In the genomic region with DNA sequence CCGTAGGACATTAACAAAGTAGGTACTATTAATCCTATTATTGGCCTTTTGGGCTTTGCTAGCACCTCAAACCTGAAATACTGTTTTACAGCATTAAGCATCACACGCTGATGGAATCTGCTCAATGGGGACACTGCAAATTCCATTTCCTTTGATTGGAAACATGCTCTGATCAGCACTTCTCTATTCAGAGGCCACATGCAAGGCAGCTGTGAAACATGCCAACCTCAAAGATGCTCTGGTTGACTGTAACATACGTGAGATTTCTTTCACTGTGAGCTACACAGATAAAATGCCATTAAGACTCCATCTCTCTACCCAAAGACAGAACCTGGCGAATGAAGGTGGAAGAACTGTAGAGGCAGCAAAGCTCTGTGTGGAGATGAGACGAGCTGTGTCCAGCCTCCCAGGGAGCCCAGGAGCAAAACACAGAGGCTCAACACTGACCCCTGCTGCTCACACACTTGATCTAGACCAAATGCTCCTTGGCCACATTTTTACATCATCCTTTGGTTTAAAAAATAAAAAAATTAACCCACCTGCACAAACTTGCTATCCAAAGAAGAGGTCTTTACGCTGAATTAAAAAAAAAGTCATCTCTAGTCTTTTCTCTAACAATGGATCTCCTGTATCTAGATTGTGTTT, we compare ENCODE assay signal across 8 cellular contexts. TPM values are rescaled to one million over a fixed set of nuclear protein-coding genes. Genes with fewer than 3 reads are reported as not detected.
DNase-seq lines count a peak whose midpoint lies in the region; ATAC-seq and TF ChIP-seq lines count a peak whose summit lies in the region.

No MANE protein-coding gene starts in this region.

- H3K4me2 ChIP-seq in fibroblast of lung (ENCODE audit: extremely low read depth, insufficient read depth, low read length) (no peak overlapping the region), osteoblast (ENCODE audit: insufficient read depth, low read length) (no peak overlapping the region)

- no peaks in the 10 kb centered on the region for H3K9me3 Mint-ChIP-seq in activated CD8-positive, alpha-beta T cell treated with anti-CD3 and anti-CD28 coated beads, Interleukin-2, amount 10 ng/mL, durations not matched to agents 7 days and 5 days (ENCODE audit: insufficient read depth)

- POLR2A ChIA-PET in HEK293 (lab: Yijun Ruan, JAX): interaction anchor here (0.6 to 1.4 kb wide), 2 partner anchors 8 to 238 kb away, joined by 3 to 6 read pairs; partner anchors contain the start of gene RSU1
- POLR2A ChIA-PET in activated CD8-positive, alpha-beta T cell treated with anti-CD3 and anti-CD28 coated beads, Interleukin-2, amount 10 ng/mL, durations not matched to agents 7 days and 5 days (lab: Charles Lee): no interaction called here

- TF ChIP-seq CTCF in HEK293 (tag by site-specific recombination; IDR thresholded peaks at IDR 0.05): no peak
- peak; percentile 56 to 62 for TF ChIP-seq CTCF in fibroblast of lung (conservative IDR thresholded peaks at IDR 0.05 in 1 of 2, IDR thresholded peaks at IDR 0.05 in 1 of 2; ENCODE audit: low read depth in 1 of 2, low read length in 2 of 2)
- TF ChIP-seq CTCF in osteoblast (IDR thresholded peaks at IDR 0.05; ENCODE audit: extremely low read depth, low read depth, low read length): peak; percentile 79

- no peaks in the 10 kb centered on the region for H3K27me3 ChIP-seq in fibroblast of lung (ENCODE audit: control insufficient read depth, insufficient read depth, low read length)
- H3K27me3 ChIP-seq in osteoblast (ENCODE audit: insufficient read depth, low read length): no peaks in the 10 kb centered on the region

- H3K4me1 ChIP-seq in HEK293 (ENCODE audit: control insufficient read depth, insufficient read depth, low read length) (no peaks in the 10 kb centered on the region), fibroblast of lung (ENCODE audit: control insufficient read depth, extremely low read depth, insufficient read depth, low read length) (no peaks in the 10 kb centered on the region), osteoblast (ENCODE audit: insufficient read depth, low read length) (no peaks in the 10 kb centered on the region)

- H3K4me3 ChIP-seq in HEK293 (ENCODE audit: low read depth, low read length) (no peak overlapping the region), fibroblast of lung (replicated peaks in 1 of 4; ENCODE audit: control extremely low read depth in 1 of 4, insufficient read depth in 1 of 4, low read depth in 3 of 4, low read length in 4 of 4) (no peak overlapping the region), osteoblast (ENCODE audit: insufficient read depth, low read length) (no peak overlapping the region)

- no peak overlapping the region for H3K4me3 Mint-ChIP-seq in activated CD8-positive, alpha-beta T cell treated with anti-CD3 and anti-CD28 coated beads, Interleukin-2, amount 10 ng/mL, durations not matched to agents 7 days and 5 days

- peak; percentile 47 for ATAC-seq in activated CD8-positive, alpha-beta T cell treated with anti-CD3 and anti-CD28 coated beads, Interleukin-2, amount 10 ng/mL, durations not matched to agents 7 days and 5 days

- no peaks in the 10 kb centered on the region for H4K20me1 ChIP-seq in fibroblast of lung (ENCODE audit: control insufficient read depth, extremely low read depth, insufficient read depth, low read length)
- H4K20me1 ChIP-seq in osteoblast (ENCODE audit: insufficient read depth, low read length): peaks cover 29% of the 10 kb centered on the region

- CTCF ChIA-PET in HEK293 (lab: Yijun Ruan, JAX): interaction anchor here (0.7 to 1.8 kb wide), 7 partner anchors 11 to 930 kb away, joined by 3 to 5 read pairs (median 3); no protein-coding TSS in a partner anchor
- CTCF ChIA-PET in activated CD8-positive, alpha-beta T cell treated with anti-CD3 and anti-CD28 coated beads, Interleukin-2, amount 10 ng/mL, durations not matched to agents 7 days and 5 days (lab: Charles Lee): interaction anchor here (0.6 to 1.2 kb wide), 8 partner anchors 13 to 930 kb away, joined by 3 to 9 read pairs (median 3); no protein-coding TSS in a partner anchor

- peaks cover 15% of the 10 kb centered on the region for H3K36me3 Mint-ChIP-seq in activated CD8-positive, alpha-beta T cell treated with anti-CD3 and anti-CD28 coated beads, Interleukin-2, amount 10 ng/mL, durations not matched to agents 7 days and 5 days (ENCODE audit: low read depth)

- peaks cover 4% of the 10 kb centered on the region for H3K4me1 Mint-ChIP-seq in activated CD8-positive, alpha-beta T cell treated with anti-CD3 and anti-CD28 coated beads, Interleukin-2, amount 10 ng/mL, durations not matched to agents 7 days and 5 days (ENCODE audit: low read depth)

- H3K79me2 ChIP-seq in fibroblast of lung (ENCODE audit: control insufficient read depth, insufficient read depth, low read length) (peaks cover 44% of the 10 kb centered on the region), osteoblast (ENCODE audit: insufficient read depth, low read length) (peaks cover 85% of the 10 kb centered on the region)

- H3K9me3 ChIP-seq in HEK293 (ENCODE audit: control insufficient read depth, insufficient read depth, low read depth, low read length) (no peaks in the 10 kb centered on the region), fibroblast of lung (ENCODE audit: control insufficient read depth, insufficient read depth, low read depth, low read length) (no peaks in the 10 kb centered on the region), osteoblast (ENCODE audit: low read depth, low read length) (no peaks in the 10 kb centered on the region)

- no peaks in the 10 kb centered on the region; a peak in 1 of 3 replicates for H3K36me3 ChIP-seq in HEK293 (ENCODE audit: control insufficient read depth in 2 of 2, insufficient read depth in 1 of 2, low read length in 2 of 2)
- H3K36me3 ChIP-seq in fibroblast of lung (ENCODE audit: control insufficient read depth, insufficient read depth, low read length): no peaks in the 10 kb centered on the region
- H3K36me3 ChIP-seq in osteoblast (ENCODE audit: insufficient read depth, low read length): no peaks in the 10 kb centered on the region

- no peak overlapping the region for H3K27ac Mint-ChIP-seq in activated CD8-positive, alpha-beta T cell treated with anti-CD3 and anti-CD28 coated beads, Interleukin-2, amount 10 ng/mL, durations not matched to agents 7 days and 5 days

- no peak overlapping the region for H2AFZ ChIP-seq in fibroblast of lung (ENCODE audit: low read length)
- no peak overlapping the region for H2AFZ ChIP-seq in osteoblast (ENCODE audit: low read length)

- DNase-seq in SHP77 (lab: John Stamatoyannopoulos, UW): peak; percentile 16 to 20
- DNase-seq in SHP77 treated with DMSO at 0.1 percent for 48 hours (lab: John Stamatoyannopoulos, UW): no peak
- DNase-seq in NAMALWA (ENCODE audit: low spot score): peak; percentile 60
- peak; percentile 57 for DNase-seq in activated CD8-positive, alpha-beta T cell treated with anti-CD3 and anti-CD28 coated beads, Interleukin-2, amount 10 ng/mL, durations not matched to agents 7 days and 5 days
- DNase-seq in fibroblast of lung (ENCODE audit: low read depth in 2 of 2): peak; percentile 18 to 42
- DNase-seq in osteoblast (ENCODE audit: insufficient read length, low spot score, missing footprints): peak; percentile 79
- no peak for DNase-seq in DMS153 (lab: John Stamatoyannopoulos, UW)

- H3K27ac ChIP-seq in HEK293 (ENCODE audit: extremely low read depth, low read depth, low read length) (no peak overlapping the region), fibroblast of lung (ENCODE audit: insufficient read depth, low read length) (no peak overlapping the region), osteoblast (ENCODE audit: low read depth, low read length) (no peak overlapping the region)

- no peaks in the 10 kb centered on the region for H3K27me3 Mint-ChIP-seq in activated CD8-positive, alpha-beta T cell treated with anti-CD3 and anti-CD28 coated beads, Interleukin-2, amount 10 ng/mL, durations not matched to agents 7 days and 5 days (ENCODE audit: low read depth)

- no peak overlapping the region for H3K9ac ChIP-seq in fibroblast of lung (ENCODE audit: insufficient read depth, low read length)

TF ChIP-seq in HEK293, 187 proteins besides CTCF, POLR2A, EP300 and RAD21:
- TF ChIP-seq ZNF571 (tag by site-specific recombination; IDR thresholded peaks at IDR 0.05) (no peak), ZNF132 (tag by site-specific recombination; IDR thresholded peaks at IDR 0.05; ENCODE audit: borderline replicate concordance) (no peak), ZNF654 (tag by site-specific recombination; IDR thresholded peaks at IDR 0.05; ENCODE audit: low read depth) (peak; percentile 54)

RNA-seq across cellular contexts. Expression of gene RSU1, which starts 8.0 kb away (rescaled TPM):
- 10 to 100 TPM; 71.9 to 74.1 TPM for total RNA-seq in activated CD8-positive, alpha-beta T cell treated with anti-CD3 and anti-CD28 coated beads, Interleukin-2, amount 10 ng/mL, durations not matched to agents 7 days and 5 days
- total RNA-seq in fibroblast of lung (28.5 and 46.9 TPM in 2 replicates), osteoblast (94.1 and 100 TPM in 2 replicates)
- 229 and 252 TPM in 2 replicates for polyA plus RNA-seq in fibroblast of lung
- polyA plus RNA-seq in fibroblast of lung (2012): 115 and 137 TPM in 2 replicates
- polyA minus RNA-seq in fibroblast of lung (ENCODE audit: low replicate concordance): 48.3 and 51.1 TPM in 2 replicates

Comparison
In these comparisons a context has a peak if more than half of its experiments do, and no peak if none do; other contexts are left out.
1. DNase-seq: peak in SHP77 (2 of 2), NAMALWA (single experiment), activated CD8-positive, alpha-beta T cell treated with anti-CD3 and anti-CD28 coated beads, Interleukin-2, amount 10 ng/mL, durations not matched to agents 7 days and 5 days (single experiment), fibroblast of lung (2 of 2) and osteoblast (single experiment); none in SHP77 treated with DMSO at 0.1 percent for 48 hours (single experiment) and DMS153 (single experiment).